9 cellular contexts compared by ENCODE assay signal in genomic region chr5:122101636-122102285, GRCh38. TPM values are rescaled to one million over a fixed set of nuclear protein-coding genes. Genes with fewer than 3 reads are reported as not detected.
A peak's percentile ranks its signal among the peaks of the same experiment; 100 is the strongest.
DNase-seq lines count a peak whose midpoint lies in the region; ATAC-seq, FAIRE-seq and TF ChIP-seq lines count a peak whose summit lies in the region.
"Had no signal": no experiment of that assay in that cellular context is flagged by ENCODE, and none has a peak within 500 bp of the region (broad histone marks: within the 10 kb centered on the region; RNA-seq: fewer than 3 reads in every experiment).

No MANE protein-coding gene starts in this region.

- ATAC-seq in GM19395 (IDR thresholded peaks at IDR 0.05; ENCODE audit: unreplicated experiment) (peak; percentile 80), left cardiac atrium (peak; percentile 41 to 51)

- H3K36me3 ChIP-seq in Caco-2 (ENCODE audit: control insufficient read depth, insufficient read depth, low read length): no peaks in the 10 kb centered on the region
- H3K36me3 ChIP-seq: SJSA1 had no signal

- POLR2A ChIA-PET in Caco-2 (lab: Charles Lee): no interaction called here

- peak; percentile 51 to 64 for TF ChIP-seq CTCF in Caco-2 (IDR thresholded peaks at IDR 0.05; ENCODE audit: insufficient read depth in 1 of 2, low read depth in 1 of 2, low read length in 1 of 2, severe bottlenecking in 1 of 2, unreplicated experiment in 1 of 2)
- peak; percentile 78 for TF ChIP-seq CTCF in type B pancreatic cell (conservative IDR thresholded peaks at IDR 0.05)

- H3K27me3 Mint-ChIP-seq in Caco-2 (ENCODE audit: insufficient read depth, unreplicated experiment): peaks cover 3% of the 10 kb centered on the region
- H3K27me3 Mint-ChIP-seq in type B pancreatic cell: no peaks in the 10 kb centered on the region

- no peaks in the 10 kb centered on the region for H3K4me1 ChIP-seq in Caco-2

- no peaks in the 10 kb centered on the region for H3K9me3 Mint-ChIP-seq in Caco-2 (ENCODE audit: unreplicated experiment)
- no peaks in the 10 kb centered on the region for H3K9me3 Mint-ChIP-seq in type B pancreatic cell

- DNase-seq in Caco-2: peak in 1 of 2 experiments; percentile 22
- DNase-seq in HTR-8/SVneo (ENCODE audit: insufficient read length, low spot score): peak; percentile 26
- peak; percentile 18 for DNase-seq in SKM-1 treated with dmso at 0.1 percent for 144 hours (lab: John Stamatoyannopoulos, UW; ENCODE audit: unreplicated experiment)
- no peak for DNase-seq in left cardiac atrium
- no peak for DNase-seq in type B pancreatic cell (ENCODE audit: extremely low spot score, unreplicated experiment)
- DNase-seq in occipital lobe (lab: John Stamatoyannopoulos, UW): no peak
- no peak for DNase-seq in activated CD4-positive, alpha-beta T cell treated with anti-CD3 and anti-CD28 coated beads, Interleukin-2, amount 50 U/mL, for 1 hour

- no peaks in the 10 kb centered on the region for H3K36me3 Mint-ChIP-seq in Caco-2 (ENCODE audit: insufficient read depth, unreplicated experiment)
- H3K36me3 Mint-ChIP-seq in type B pancreatic cell: no peaks in the 10 kb centered on the region

- H3K4me3 ChIP-seq in Caco-2 (ENCODE audit: low read depth, low read length): no peak overlapping the region
- H3K4me3 ChIP-seq: SJSA1 had no signal

- FAIRE-seq in HTR-8/SVneo (lab: Jason Lieb, UNC): no peak

- no peaks in the 10 kb centered on the region for H3K4me1 Mint-ChIP-seq in Caco-2 (ENCODE audit: low read depth, unreplicated experiment)
- no peaks in the 10 kb centered on the region for H3K4me1 Mint-ChIP-seq in type B pancreatic cell (ENCODE audit: unreplicated experiment)

- H3K27me3 ChIP-seq in Caco-2 (replicated peaks; ENCODE audit: control insufficient read depth, insufficient read depth, low read length): no peaks in the 10 kb centered on the region
- H3K27me3 ChIP-seq: SJSA1 had no signal

- H3K4me3 Mint-ChIP-seq in Caco-2 (ENCODE audit: unreplicated experiment) (no peak overlapping the region), type B pancreatic cell (no peak overlapping the region)

- no TSS peak for BruUV-seq in Caco-2 (replicated peaks; lab: Mats Ljungman, UMichigan)

- H3K27ac Mint-ChIP-seq in Caco-2 (ENCODE audit: unreplicated experiment) (no peak overlapping the region), type B pancreatic cell (no peak overlapping the region)

- no peaks in the 10 kb centered on the region for H3K9me3 ChIP-seq in Caco-2
- H3K9me3 ChIP-seq: SJSA1 had no signal

- intact Hi-C loops in Caco-2 (cut with micrococcal nuclease; ENCODE audit: unreplicated experiment): loop anchor here (1.0 to 5.0 kb wide), 3 partner anchors 71 to 1444 kb away; no protein-coding TSS in a partner anchor
- intact Hi-C loops in left cardiac atrium (cut with DNase I): loop anchor here in 1 of 2 donors (5.0 kb wide), 1 partner anchor 134 kb away; no protein-coding TSS in a partner anchor

- CTCF ChIA-PET in Caco-2 (lab: Charles Lee): interaction anchor here (0.8 to 1.4 kb wide), 8 partner anchors 9 to 141 kb away, joined by 3 to 10 read pairs (median 4); no protein-coding TSS in a partner anchor

RNA-seq across cellular contexts. Expression of gene LOX, which starts 23.7 kb away (rescaled TPM):
- total RNA-seq in Caco-2 (2022) (4.5 and 4.9 TPM in 2 replicates), left cardiac atrium (10 to 100 TPM; 19.2 to 25.2 TPM), type B pancreatic cell (ENCODE audit: low replicate concordance) (0.90 and 6.6 TPM in 2 replicates), occipital lobe (5.8 TPM)

RNA-seq across cellular contexts. Expression of gene ZNF474, which starts 27.6 kb away (rescaled TPM):
- total RNA-seq in Caco-2 (2022): not detected in 2 replicates
- under 1 TPM in 1 of 2 donors, not detected in 1; 0.16 TPM for total RNA-seq in left cardiac atrium
- 0.24 and 1.9 TPM in 2 replicates for total RNA-seq in type B pancreatic cell (ENCODE audit: low replicate concordance)
- total RNA-seq in occipital lobe: 1.2 TPM
- total RNA-seq: SJSA1 had no signal

Comparison
In these comparisons a context has a peak if more than half of its experiments do, and no peak if none do; other contexts are left out.
1. DNase-seq: peak in HTR-8/SVneo (single experiment) and SKM-1 treated with dmso at 0.1 percent for 144 hours (single experiment); none in left cardiac atrium (single experiment), type B pancreatic cell (single experiment), occipital lobe (single experiment) and activated CD4-positive, alpha-beta T cell treated with anti-CD3 and anti-CD28 coated beads, Interleukin-2, amount 50 U/mL, for 1 hour (single experiment).